11 cellular contexts compared by ENCODE assay signal in genomic region chrX:2697306-2697705, GRCh38. TPM values are rescaled to one million over a fixed set of nuclear protein-coding genes. Genes with fewer than 3 reads are reported as not detected.
DNase-seq lines count a peak whose midpoint lies in the region; ATAC-seq, FAIRE-seq and TF ChIP-seq lines count a peak whose summit lies in the region.
"Had no signal": no experiment of that assay in that cellular context is flagged by ENCODE, and none has a peak within 500 bp of the region (broad histone marks: within the 10 kb centered on the region; RNA-seq: fewer than 3 reads in every experiment).

No MANE protein-coding gene starts in this region.

- H3K4me3 Mint-ChIP-seq in astrocyte (ENCODE audit: unreplicated experiment) (no peak overlapping the region), nephron progenitor cell (peak overlapping the region; percentile 39)

- H3K36me3 Mint-ChIP-seq in astrocyte (ENCODE audit: low read depth, unreplicated experiment) = peaks cover 26% of the 10 kb centered on the region
- peaks cover 49% of the 10 kb centered on the region for H3K36me3 Mint-ChIP-seq in nephron progenitor cell (ENCODE audit: low read depth)

- H3K9ac ChIP-seq in astrocyte (ENCODE audit: low read length) = peak overlapping the region; percentile 55
- H3K9ac ChIP-seq: parathyroid adenoma had no signal

- no peak for DNase-seq in GM06990 (ENCODE audit: extremely low read depth, insufficient read length)
- no peak for DNase-seq in astrocyte (ENCODE audit: low read depth)
- DNase-seq in nephron progenitor cell = no peak
- no peak for DNase-seq in frontal cortex (ENCODE audit: low spot score in 2 of 2)
- no peak for DNase-seq in NCI-H2081 (lab: John Stamatoyannopoulos, UW)
- DNase-seq in SJCRH30 = no peak

- H3K4me2 ChIP-seq in astrocyte (ENCODE audit: low read length) = peak overlapping the region; percentile 81

- no peak overlapping the region for H3K27ac Mint-ChIP-seq in astrocyte (ENCODE audit: unreplicated experiment)
- no peak overlapping the region for H3K27ac Mint-ChIP-seq in nephron progenitor cell

- H3K4me1 Mint-ChIP-seq in astrocyte (ENCODE audit: low read depth, unreplicated experiment) = peaks cover 37% of the 10 kb centered on the region
- H3K4me1 Mint-ChIP-seq in nephron progenitor cell = peaks cover 66% of the 10 kb centered on the region

- H3K4me3 ChIP-seq in GM06990 (replicated peaks; ENCODE audit: low read depth, low read length) = peak overlapping the region; percentile 33
- H3K4me3 ChIP-seq in astrocyte (ENCODE audit: insufficient read depth, low read depth, low read length) = peak overlapping the region; percentile 39
- H3K4me3 ChIP-seq in SJCRH30 = no peak overlapping the region

- peaks cover 91% of the 10 kb centered on the region for H4K20me1 ChIP-seq in astrocyte (ENCODE audit: insufficient read depth, low read length)

- peaks cover 49% of the 10 kb centered on the region for H3K4me1 ChIP-seq in astrocyte (ENCODE audit: insufficient read depth, low read length)
- H3K4me1 ChIP-seq in SJCRH30 = peaks cover 14% of the 10 kb centered on the region
- H3K4me1 ChIP-seq: parathyroid adenoma had no signal

- peak; percentile 10 for ATAC-seq in HG02938 (IDR thresholded peaks at IDR 0.05; ENCODE audit: unreplicated experiment)
- ATAC-seq in GM19467 (IDR thresholded peaks at IDR 0.05; ENCODE audit: unreplicated experiment) = no peak

- H3K79me2 ChIP-seq in astrocyte (ENCODE audit: insufficient read depth, low read length) = peaks cover 95% of the 10 kb centered on the region

- H3K36me3 ChIP-seq in GM06990 (ENCODE audit: control insufficient read depth, insufficient read depth, low read length) (no peaks in the 10 kb centered on the region; the same call in 1 of the 2 replicates), astrocyte (ENCODE audit: insufficient read depth, low read length) (peaks cover 4% of the 10 kb centered on the region), SJCRH30 (peaks cover 4% of the 10 kb centered on the region)

- TF ChIP-seq CTCF in GM06990 (IDR thresholded peaks at IDR 0.05; ENCODE audit: insufficient read depth, low read length, poor library complexity, severe bottlenecking) (no peak), astrocyte (IDR thresholded peaks at IDR 0.05; ENCODE audit: insufficient read depth, low read depth, low read length) (no peak), nephron progenitor cell (IDR thresholded peaks at IDR 0.05) (no peak)

- H3K9me3 Mint-ChIP-seq in astrocyte (ENCODE audit: unreplicated experiment) = peaks cover 3% of the 10 kb centered on the region
- H3K9me3 Mint-ChIP-seq in nephron progenitor cell = peaks cover 4% of the 10 kb centered on the region

- no peak overlapping the region for H2AFZ ChIP-seq in astrocyte (ENCODE audit: low read depth, low read length)
- H2AFZ ChIP-seq: parathyroid adenoma had no signal

- H3K27ac ChIP-seq in astrocyte (ENCODE audit: low read depth, low read length) = peak overlapping the region; percentile 65
- H3K27ac ChIP-seq in SJCRH30 = no peak overlapping the region
- H3K27ac ChIP-seq: parathyroid adenoma had no signal

- H3K27me3 Mint-ChIP-seq in astrocyte (ENCODE audit: low read depth, unreplicated experiment) (no peaks in the 10 kb centered on the region), nephron progenitor cell (ENCODE audit: low read depth, poor library complexity) (peaks cover 10% of the 10 kb centered on the region)

- no peaks in the 10 kb centered on the region for H3K9me3 ChIP-seq in astrocyte (ENCODE audit: insufficient read depth, low read depth, low read length)
- H3K9me3 ChIP-seq in SJCRH30 (replicated peaks) = no peaks in the 10 kb centered on the region

- H3K27me3 ChIP-seq in GM06990 (replicated peaks; ENCODE audit: control insufficient read depth, insufficient read depth, low read length) = no peaks in the 10 kb centered on the region
- H3K27me3 ChIP-seq in astrocyte (ENCODE audit: insufficient read depth, low read length) = no peaks in the 10 kb centered on the region
- no peaks in the 10 kb centered on the region for H3K27me3 ChIP-seq in SJCRH30

- FAIRE-seq in astrocyte (lab: Jason Lieb, UNC) (no peak), frontal cortex (lab: Jason Lieb, UNC) (no peak)
- FAIRE-seq: endometrium had no signal

RNA-seq across cellular contexts. Expression of gene CD99, which starts 6.2 kb away (rescaled TPM):
- total RNA-seq in astrocyte = 436 and 448 TPM in 2 replicates
- total RNA-seq in frontal cortex = 11.4 TPM
- 156 and 166 TPM in 2 replicates for total RNA-seq in SJCRH30 (2014; rRNA removed; shearing (Covaris generic))

RNA-seq across cellular contexts. Expression of gene XG, which starts 54.5 kb away (rescaled TPM):
- total RNA-seq in astrocyte = 0.30 TPM in 1 of 2 replicates, not detected in the other
- total RNA-seq in frontal cortex = not detected
- total RNA-seq in SJCRH30 (2014; rRNA removed; shearing (Covaris generic)) = not detected in 2 replicates
- total RNA-seq: SK-MEL-5 had no signal

Comparison
In these comparisons a context has a peak if more than half of its experiments do, and no peak if none do; other contexts are left out.
1. RNA of gene CD99, which starts 6.2 kb away (total RNA-seq): 436 to 448 TPM in astrocyte and 156 to 166 TPM in SJCRH30; 11.4 TPM in frontal cortex (single experiment); every median in the first group is over 10 times any median in the second.